16 cellular contexts compared by ENCODE assay signal in genomic region chr1:181482001-181482430, GRCh38. TPM values are rescaled to one million over a fixed set of nuclear protein-coding genes. Genes with fewer than 3 reads are reported as not detected.
DNase-seq lines count a peak whose midpoint lies in the region; ATAC-seq lines count a peak whose summit lies in the region.
"Had no signal": no experiment of that assay in that cellular context is flagged by ENCODE, and none has a peak within 500 bp of the region (broad histone marks: within the 10 kb centered on the region; RNA-seq: fewer than 3 reads in every experiment).

No MANE protein-coding gene starts in this region.

- H3K9ac ChIP-seq in rectal smooth muscle tissue (ENCODE audit: low read length): no peak overlapping the region

- H3K4me3 ChIP-seq in iPS-11a (ENCODE audit: low read depth, low read length) (peak overlapping the region; percentile 25), rectal smooth muscle tissue (ENCODE audit: low read length) (peak overlapping the region; percentile 45)

- no peak overlapping the region for H3K27ac Mint-ChIP-seq in IgD-negative memory B cell
- H3K27ac Mint-ChIP-seq: CD8-positive, alpha-beta T cell had no signal

- peaks cover 13 to 22% (median 13%) of the 10 kb centered on the region in 3 donors for H3K4me1 Mint-ChIP-seq in IgD-negative memory B cell

- no peaks in the 10 kb centered on the region for H3K4me1 ChIP-seq in rectal smooth muscle tissue (ENCODE audit: control insufficient read depth, insufficient read depth, low read length)
- H3K4me1 ChIP-seq: right lobe of liver had no signal

- H3K9me3 Mint-ChIP-seq in IgD-negative memory B cell: no peaks in the 10 kb centered on the region
- H3K9me3 Mint-ChIP-seq: CD8-positive, alpha-beta T cell had no signal

- ATAC-seq in GM19397 (IDR thresholded peaks at IDR 0.05; ENCODE audit: unreplicated experiment) (peak; percentile 1), HG03565 (IDR thresholded peaks at IDR 0.05; ENCODE audit: unreplicated experiment) (no peak)
- ATAC-seq: CD8-positive, alpha-beta T cell had no signal

- peaks cover 43% of the 10 kb centered on the region for H3K27me3 Mint-ChIP-seq in IgD-negative memory B cell

- H3K27me3 ChIP-seq in rectal smooth muscle tissue (ENCODE audit: control insufficient read depth, insufficient read depth, low read length): peaks cover 19% of the 10 kb centered on the region

- H3K36me3 ChIP-seq in rectal smooth muscle tissue (ENCODE audit: control insufficient read depth, insufficient read depth, low read length): no peaks in the 10 kb centered on the region
- H3K36me3 ChIP-seq: cardiac muscle cell, esophagus squamous epithelium, right lobe of liver, thoracic aorta had no signal

- peaks cover 1% of the 10 kb centered on the region for H3K36me3 Mint-ChIP-seq in IgD-negative memory B cell
- H3K36me3 Mint-ChIP-seq: CD8-positive, alpha-beta T cell had no signal

- no peak overlapping the region for H3K27ac ChIP-seq in rectal smooth muscle tissue (ENCODE audit: low read depth, low read length)
- H3K27ac ChIP-seq: cardiac muscle cell, esophagus squamous epithelium, right lobe of liver, thoracic aorta had no signal

- peak overlapping the region in 3 of 4 donors; percentile 67 to 90 (median 71) for H3K4me3 Mint-ChIP-seq in IgD-negative memory B cell
- H3K4me3 Mint-ChIP-seq: CD8-positive, alpha-beta T cell had no signal

- DNase-seq in SHP77 (lab: John Stamatoyannopoulos, UW) (no peak), glomerular visceral epithelial cell (ENCODE audit: extremely low spot score) (no peak)
- DNase-seq: activated CD4-positive, alpha-beta T cell treated with anti-CD3 and anti-CD28 coated beads for 1 hour; activated effector memory CD4-positive, alpha-beta T cell treated with anti-CD3 and anti-CD28 coated beads, Interleukin-2, amount 50 U/mL, for 16 hours; CD8-positive, alpha-beta T cell; esophagus squamous epithelium; GDM1; NCI-H2171 had no signal

RNA-seq across cellular contexts. Expression of gene CACNA1E, which starts 1.3 kb away (rescaled TPM):
- 0.16 TPM for polyA plus RNA-seq in IgD-negative memory B cell
- polyA plus RNA-seq: cardiac muscle cell had no signal
